ENCODE assay signal across 19 cellular contexts in the genomic region with DNA sequence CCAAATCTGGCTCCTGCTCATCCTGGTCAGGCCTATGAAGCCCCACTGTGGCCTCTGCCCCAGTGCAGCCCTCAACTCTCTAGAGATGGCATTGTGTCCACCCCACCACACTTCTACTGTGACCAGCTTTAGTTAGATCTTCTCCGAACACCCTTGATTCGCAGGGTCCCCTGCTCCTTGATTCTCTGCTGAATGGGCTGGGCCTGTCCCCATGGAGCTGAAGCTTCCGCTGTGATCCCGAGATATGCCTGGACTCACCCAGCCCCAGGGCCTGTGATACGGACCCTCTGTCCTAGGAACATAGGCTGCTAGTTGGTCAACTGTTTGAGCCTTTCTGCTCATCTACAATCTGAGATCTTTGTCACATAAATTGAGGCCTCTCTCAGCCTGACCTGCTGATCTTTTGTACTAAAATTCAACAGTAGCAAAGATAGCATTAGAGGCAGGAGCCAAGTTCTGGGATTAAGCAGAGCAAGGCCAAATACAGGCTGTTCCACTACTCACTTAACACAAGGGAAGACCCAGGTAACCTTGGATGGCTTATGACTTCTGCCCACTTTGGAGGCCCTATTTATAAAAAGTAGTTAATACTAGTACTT. TPM values are rescaled to one million over a fixed set of nuclear protein-coding genes. Genes with fewer than 3 reads are reported as not detected.
DNase-seq lines count a peak whose midpoint lies in the region; ATAC-seq and TF ChIP-seq lines count a peak whose summit lies in the region.
"Had no signal": no experiment of that assay in that cellular context is flagged by ENCODE, and none has a peak within 500 bp of the region (broad histone marks: within the 10 kb centered on the region; RNA-seq: fewer than 3 reads in every experiment).

No MANE protein-coding gene starts in this region.

- peak; percentile 28 for DNase-seq in activated CD8-positive, alpha-beta memory T cell treated with anti-CD3 and anti-CD28 coated beads for 24 hours
- no peak for DNase-seq in activated CD8-positive, alpha-beta memory T cell treated with anti-CD3 and anti-CD28 coated beads, Interleukin-2, amount 50 U/mL, for 48 hours
- DNase-seq in WERI-Rb-1 = no peak
- DNase-seq in left ventricle myocardium superior = no peak
- DNase-seq in retinal pigment epithelial cell (ENCODE audit: low read depth) = peak; percentile 43
- DNase-seq in NCI-H1105 treated with DMSO at 0.1 percent for 48 hours (lab: John Stamatoyannopoulos, UW) = no peak
- no peak for DNase-seq in NCI-H1092 treated with DMSO at 0.1 percent for 48 hours (lab: John Stamatoyannopoulos, UW)
- DNase-seq: activated CD4-positive, alpha-beta T cell treated with anti-CD3 and anti-CD28 coated beads for 48 hours; AML-193; HFFc6; KBM-7; MM.1S; NCI-H1436; NCI-H2107 had no signal

- no peaks in the 10 kb centered on the region for H3K36me3 ChIP-seq in WERI-Rb-1
- H3K36me3 ChIP-seq: neural progenitor cell, SJSA1 had no signal

- H3K27ac ChIP-seq in WERI-Rb-1 = peak overlapping the region; percentile 71
- H3K27ac ChIP-seq: neural progenitor cell, SJSA1 had no signal

- intact Hi-C loops in left ventricle myocardium superior (cut with micrococcal nuclease) = no loop called here

- ATAC-seq in left ventricle myocardium superior (peak; percentile 53), GM21619 (IDR thresholded peaks at IDR 0.05; ENCODE audit: unreplicated experiment) (no peak)

- H3K27me3 ChIP-seq in WERI-Rb-1 (ENCODE audit: insufficient read depth, low read depth, severe bottlenecking) = no peaks in the 10 kb centered on the region
- H3K27me3 ChIP-seq: neural progenitor cell, SJSA1 had no signal

- H3K4me3 ChIP-seq in WERI-Rb-1 (ENCODE audit: low read depth, low read length) = no peak overlapping the region
- no peak overlapping the region for H3K4me3 ChIP-seq in retinal pigment epithelial cell (ENCODE audit: low read length)
- H3K4me3 ChIP-seq: lung, neural progenitor cell, SJSA1, skin epidermis had no signal

- no peak for TF ChIP-seq CTCF in WERI-Rb-1 (IDR thresholded peaks at IDR 0.05; ENCODE audit: low read depth, low read length)
- TF ChIP-seq CTCF in retinal pigment epithelial cell (conservative IDR thresholded peaks at IDR 0.05; ENCODE audit: low read depth, low read length) = no peak

- H3K9me3 ChIP-seq in WERI-Rb-1 (ENCODE audit: severe bottlenecking) = peaks cover 4% of the 10 kb centered on the region
- H3K9me3 ChIP-seq: SJSA1 had no signal

RNA-seq across cellular contexts. Expression of a gene that starts 6.5 kb away (rescaled TPM):
- 139 TPM for total RNA-seq in left ventricle myocardium superior

Comparison
In these comparisons a context has a peak if more than half of its experiments do, and no peak if none do; other contexts are left out.
1. DNase-seq: peak in activated CD8-positive, alpha-beta memory T cell treated with anti-CD3 and anti-CD28 coated beads for 24 hours (single experiment) and retinal pigment epithelial cell (single experiment); none in activated CD8-positive, alpha-beta memory T cell treated with anti-CD3 and anti-CD28 coated beads, Interleukin-2, amount 50 U/mL, for 48 hours (single experiment), WERI-Rb-1 (single experiment), left ventricle myocardium superior (single experiment), NCI-H1105 treated with DMSO at 0.1 percent for 48 hours (single experiment) and NCI-H1092 treated with DMSO at 0.1 percent for 48 hours (single experiment).